8 cellular contexts compared by ENCODE assay signal in the genomic region with DNA sequence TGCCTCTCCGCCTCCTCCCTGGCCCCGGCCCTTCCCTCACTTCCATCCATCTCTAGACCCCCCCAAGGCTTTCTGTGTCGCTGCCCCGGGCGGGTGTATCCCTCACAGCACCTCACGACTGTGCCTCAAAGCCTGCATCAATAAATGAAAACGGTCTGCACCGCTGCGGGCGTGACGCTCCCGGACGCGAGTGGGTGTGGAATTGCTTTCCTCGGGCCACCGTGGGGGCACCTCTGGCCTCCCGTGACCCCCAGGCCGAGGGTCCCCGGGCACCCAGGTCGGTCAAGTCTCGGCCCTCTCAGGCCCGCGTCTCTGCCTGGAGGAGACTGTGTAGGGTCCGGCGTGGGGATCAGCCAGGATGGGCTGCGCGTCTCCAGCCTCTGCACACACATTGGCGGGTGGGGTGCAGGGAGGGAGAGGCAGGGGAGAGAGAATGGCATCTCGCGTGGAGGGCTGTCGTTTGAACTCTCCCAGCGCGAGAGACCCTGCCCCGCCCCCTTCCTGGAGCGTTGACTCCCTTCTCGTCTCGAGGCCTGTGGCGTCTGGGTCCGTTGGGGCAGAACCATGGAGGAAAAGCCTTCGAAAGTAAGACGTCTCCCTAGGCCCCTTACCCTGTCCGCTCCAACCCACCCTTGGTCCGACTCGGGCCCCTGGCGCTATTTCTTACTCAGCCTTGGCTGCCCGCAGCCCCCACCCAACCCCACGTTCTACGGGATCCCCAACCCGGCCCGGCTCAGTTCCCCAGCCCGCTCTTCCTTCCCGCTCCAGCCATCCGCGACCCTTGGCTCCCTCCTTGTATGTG. TPM values are rescaled to one million over a fixed set of nuclear protein-coding genes. Genes with fewer than 3 reads are reported as not detected.
DNase-seq lines count a peak whose midpoint lies in the region; ATAC-seq and TF ChIP-seq lines count a peak whose summit lies in the region.

A gene with protein sequence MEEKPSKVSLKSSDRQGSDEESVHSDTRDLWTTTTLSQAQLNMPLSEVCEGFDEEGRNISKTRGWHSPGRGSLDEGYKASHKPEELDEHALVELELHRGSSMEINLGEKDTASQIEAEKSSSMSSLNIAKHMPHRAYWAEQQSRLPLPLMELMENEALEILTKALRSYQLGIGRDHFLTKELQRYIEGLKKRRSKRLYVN (plus strand): TSS at position 512 of the 802 bp plus-strand sequence. CDS start 53 bp downstream, at position 565.

- peak within 1 kb of the TSS; percentile 65 for H3K4me2 ChIP-seq in parathyroid adenoma (ENCODE audit: low read length)

- WGBS in esophagus, 2 donors: 5 to 8% methylated on average over 45 to 54 of the region's 54 CpGs

- peaks cover 26% of the 10 kb centered on the region for H3K4me1 Mint-ChIP-seq in Calu3 (ENCODE audit: low read depth, unreplicated experiment)

- H3K79me2 ChIP-seq in parathyroid adenoma: no peaks in the 10 kb centered on the region

- CTCF ChIA-PET in Calu3 (lab: Charles Lee): interaction anchor here (0.6 to 2.2 kb wide), 8 partner anchors 11 to 143 kb away, joined by 3 to 17 read pairs (median 6); no protein-coding TSS in a partner anchor

- H3K4me3 ChIP-seq in Peyer's patch (peak within 1 kb of the TSS; percentile 6 to 45 (median 34)), esophagus (ENCODE audit: low read depth in 1 of 2, low read length in 2 of 2) (peak within 1 kb of the TSS; percentile 7 to 26), parathyroid adenoma (ENCODE audit: low read depth, low read length) (peak within 1 kb of the TSS; percentile 52)

- TF ChIP-seq POLR2A in Peyer's patch (IDR thresholded peaks at IDR 0.05): no peak

- peaks cover 0 to 36% of the 10 kb centered on the region in 2 donors for H3K27me3 ChIP-seq in Peyer's patch
- H3K27me3 ChIP-seq in esophagus (ENCODE audit: control insufficient read depth in 1 of 2, insufficient read depth in 2 of 2, low read length in 2 of 2): peaks cover 0 to 10% of the 10 kb centered on the region in 2 donors
- no peaks in the 10 kb centered on the region for H3K27me3 ChIP-seq in parathyroid adenoma (ENCODE audit: control insufficient read depth, insufficient read depth, low read length)

- H3K4me1 ChIP-seq in Peyer's patch (peaks cover 3 to 29% (median 25%) of the 10 kb centered on the region in 4 donors), esophagus (ENCODE audit: control insufficient read depth in 2 of 2, insufficient read depth in 2 of 2, low read length in 1 of 2) (peaks cover 0 to 16% of the 10 kb centered on the region in 2 donors), parathyroid adenoma (peaks cover 3% of the 10 kb centered on the region)

- intact Hi-C loops in Calu3 (cut with micrococcal nuclease; ENCODE audit: unreplicated experiment): loop anchor here (10.0 kb wide), 1 partner anchor 55 kb away; a partner anchor contains a TSS

- no peaks in the 10 kb centered on the region for H3K9me3 Mint-ChIP-seq in Calu3 (ENCODE audit: low read depth, unreplicated experiment)

- H3K27ac ChIP-seq in Peyer's patch (peak within 1 kb of the TSS in 1 of 4 donors; percentile 42), esophagus (ENCODE audit: low read depth in 2 of 2, low read length in 1 of 2) (peak within 1 kb of the TSS in 1 of 2 donors; percentile 26), parathyroid adenoma (no peak within 1 kb of the TSS)

- H3K27ac Mint-ChIP-seq in Calu3 (ENCODE audit: unreplicated experiment): peak within 1 kb of the TSS; percentile 60

- no TSS peak for BruUV-seq in Calu3 (replicated peaks; lab: Mats Ljungman, UMichigan)

- H3K9ac ChIP-seq in parathyroid adenoma: no peak within 1 kb of the TSS

- peak within 1 kb of the TSS; percentile 74 for H2AFZ ChIP-seq in parathyroid adenoma

- ATAC-seq in HG03159 (IDR thresholded peaks at IDR 0.05; ENCODE audit: unreplicated experiment): no peak
- no peak for ATAC-seq in GM18517 (IDR thresholded peaks at IDR 0.05; ENCODE audit: unreplicated experiment)

- peaks cover 13% of the 10 kb centered on the region for H3K36me3 Mint-ChIP-seq in Calu3 (ENCODE audit: insufficient read depth, unreplicated experiment)

- H3K9me3 ChIP-seq in Peyer's patch (no peaks in the 10 kb centered on the region), esophagus (ENCODE audit: control insufficient read depth in 2 of 2, insufficient read depth in 1 of 2, low read depth in 1 of 2, low read length in 1 of 2) (no peaks in the 10 kb centered on the region), parathyroid adenoma (ENCODE audit: control insufficient read depth, low read length) (no peaks in the 10 kb centered on the region)

- no peak for TF ChIP-seq CTCF in Calu3 (IDR thresholded peaks at IDR 0.05; ENCODE audit: unreplicated experiment)
- TF ChIP-seq CTCF in Peyer's patch (IDR thresholded peaks at IDR 0.05): no peak
- TF ChIP-seq CTCF in parathyroid adenoma (IDR thresholded peaks at IDR 0.05): no peak

- no peaks in the 10 kb centered on the region for H3K36me3 ChIP-seq in Peyer's patch
- no peaks in the 10 kb centered on the region for H3K36me3 ChIP-seq in esophagus (ENCODE audit: control insufficient read depth in 2 of 2, insufficient read depth in 2 of 2, low read length in 1 of 2)
- no peaks in the 10 kb centered on the region for H3K36me3 ChIP-seq in parathyroid adenoma (ENCODE audit: control insufficient read depth, insufficient read depth, low read length)

- H3K27me3 Mint-ChIP-seq in Calu3 (ENCODE audit: unreplicated experiment): peaks cover 59% of the 10 kb centered on the region

- H3K4me3 Mint-ChIP-seq in Calu3 (ENCODE audit: low read depth, unreplicated experiment): peak within 1 kb of the TSS; percentile 63

- DNase-seq in Calu3: no peak
- peak in 1 of 3 donors; percentile 53 for DNase-seq in Peyer's patch
- DNase-seq in NCI-H774 (lab: John Stamatoyannopoulos, UW): no peak
- DNase-seq in NOMO-1 treated with dmso at 0.1 percent for 144 hours (lab: John Stamatoyannopoulos, UW; ENCODE audit: unreplicated experiment): no peak

RNA-seq across cellular contexts. Expression of the gene that starts here (rescaled TPM):
- total RNA-seq in Calu3 (2022): 0.85 TPM in 1 of 2 replicates, not detected in the other
- total RNA-seq in Peyer's patch: 1 to 10 TPM in 1 of 4 donors, not detected in 3; 9.9 TPM
- under 1 TPM; 0.37 to 0.39 TPM for polyA plus RNA-seq in esophagus
